ENCODE assay signal across 8 cellular contexts in the genomic region with DNA sequence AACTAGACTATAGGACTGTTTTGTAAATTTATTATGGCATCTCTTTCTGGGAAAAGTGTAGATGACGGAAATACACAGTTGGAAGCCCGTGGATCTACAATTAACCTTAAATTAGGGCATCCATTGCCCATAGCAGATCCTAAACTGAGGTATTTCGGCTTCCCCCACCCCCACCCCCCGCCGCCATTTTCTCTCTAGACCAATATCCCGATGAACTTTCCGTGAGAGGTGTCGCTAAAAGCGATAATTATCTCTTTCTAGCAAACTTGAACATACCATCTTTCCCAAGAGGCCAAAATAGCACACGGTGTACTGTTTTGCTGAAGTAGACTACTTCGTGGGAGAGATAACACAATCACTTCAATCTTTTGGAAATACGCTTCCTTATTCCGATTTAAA. TPM values are rescaled to one million over a fixed set of nuclear protein-coding genes. Genes with fewer than 3 reads are reported as not detected.
DNase-seq lines count a peak whose midpoint lies in the region; ATAC-seq, FAIRE-seq and TF ChIP-seq lines count a peak whose summit lies in the region.

No MANE protein-coding gene starts in this region.

- no peak for TF ChIP-seq POLR2A in erythroblast (IDR thresholded peaks at IDR 0.05; ENCODE audit: low read length)

- DNase-seq in NCI-H1105 treated with DMSO at 0.1 percent for 48 hours (lab: John Stamatoyannopoulos, UW), result peak; percentile 34
- DNase-seq in NCI-H1105 (lab: John Stamatoyannopoulos, UW), result no peak
- DNase-seq in RPMI7951 (ENCODE audit: low read depth), result peak; percentile 18
- DNase-seq in erythroblast (lab: John Stamatoyannopoulos, UW), result peak; percentile 29 to 53
- DNase-seq in pons (ENCODE audit: low spot score), result peak; percentile 18
- no peak for DNase-seq in RCC 7860 (ENCODE audit: low spot score)
- DNase-seq in NCI-H526 treated with DMSO at 0.1 percent for 48 hours (lab: John Stamatoyannopoulos, UW), result no peak

- ATAC-seq in GM21423 (IDR thresholded peaks at IDR 0.05; ENCODE audit: unreplicated experiment), result no peak

- FAIRE-seq in RCC 7860 (lab: Jason Lieb, UNC), result no peak

RNA-seq across cellular contexts. Expression of a gene that starts 0.6 kb away (rescaled TPM):
- 12.8 and 14.7 TPM in 2 replicates for total RNA-seq in RPMI7951 (2014; rRNA removed; shearing (Covaris generic))

RNA-seq across cellular contexts. Expression of a gene that starts 28.4 kb away (rescaled TPM):
- total RNA-seq in RPMI7951 (2014; rRNA removed; shearing (Covaris generic)), result 207 and 214 TPM in 2 replicates

Comparison
In these comparisons a context has a peak if more than half of its experiments do, and no peak if none do; other contexts are left out.
1. DNase-seq: peak in NCI-H1105 treated with DMSO at 0.1 percent for 48 hours (single experiment), RPMI7951 (single experiment), erythroblast (2 of 2) and pons (single experiment); none in NCI-H1105 (single experiment), RCC 7860 (single experiment) and NCI-H526 treated with DMSO at 0.1 percent for 48 hours (single experiment).